Comparison of ENCODE assay signal across 8 cellular contexts in the genomic region with DNA sequence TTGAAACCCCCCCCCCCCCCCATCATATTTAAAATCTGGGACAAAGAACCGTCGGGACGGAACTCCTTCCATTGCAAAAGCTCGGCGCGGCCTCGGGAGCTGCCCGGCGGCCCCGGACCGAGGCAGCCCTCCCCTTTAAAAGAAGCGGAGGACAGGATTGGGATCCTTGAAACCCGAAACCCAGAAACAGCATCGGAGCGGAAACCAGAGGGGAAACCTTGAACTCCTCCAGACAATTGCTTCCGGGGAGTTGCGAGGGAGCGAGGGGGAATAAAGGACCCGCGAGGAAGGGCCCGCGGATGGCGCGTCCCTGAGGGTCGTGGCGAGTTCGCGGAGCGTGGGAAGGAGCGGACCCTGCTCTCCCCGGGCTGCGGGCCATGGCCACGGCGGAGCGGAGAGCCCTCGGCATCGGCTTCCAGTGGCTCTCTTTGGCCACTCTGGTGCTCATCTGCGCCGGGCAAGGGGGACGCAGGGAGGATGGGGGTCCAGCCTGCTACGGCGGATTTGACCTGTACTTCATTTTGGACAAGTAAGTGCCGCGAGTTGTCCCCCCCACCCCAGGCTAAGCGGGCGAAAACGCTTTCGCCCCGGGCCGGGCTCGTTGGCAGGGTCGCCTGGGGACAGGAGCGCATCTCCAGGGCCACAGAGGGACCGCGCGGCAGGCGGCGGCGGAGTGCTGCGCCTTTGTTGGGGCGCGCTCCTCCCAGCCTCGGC. TPM values are rescaled to one million over a fixed set of nuclear protein-coding genes. Genes with fewer than 3 reads are reported as not detected.
DNase-seq lines count a peak whose midpoint lies in the region; ATAC-seq and TF ChIP-seq lines count a peak whose summit lies in the region.

Gene ANTXR1 (plus strand): TSS at position 57 of the 714 bp plus-strand sequence. CDS start 321 bp downstream, at position 378.

- CTCF ChIA-PET in PC-3 (lab: Charles Lee): interaction anchor here (0.6 to 0.7 kb wide), 5 partner anchors 9 to 172 kb away, joined by 3 to 9 read pairs (median 6); no protein-coding TSS in a partner anchor

- H3K9ac ChIP-seq in BLaER1 (peak within 1 kb of the TSS; percentile 53; the same call in 1 of the 2 replicates), PC-3 (ENCODE audit: low read length) (peak within 1 kb of the TSS; percentile 86), iPS-18a (ENCODE audit: low read length) (peak within 1 kb of the TSS; percentile 78)

- H3K36me3 ChIP-seq in BLaER1 (no peaks in the 10 kb centered on the region), PC-3 (ENCODE audit: low read depth, low read length) (no peaks in the 10 kb centered on the region), brain microvascular endothelial cell (replicated peaks) (no peaks in the 10 kb centered on the region), iPS-18a (ENCODE audit: control insufficient read depth, low read depth, low read length) (no peaks in the 10 kb centered on the region)

- H2AFZ ChIP-seq in PC-3 (ENCODE audit: low read length): peak within 1 kb of the TSS; percentile 89

- in situ Hi-C loops in brain microvascular endothelial cell (cut with HindIII; ENCODE audit: low pct_ligation_motif_present, low sequenced_read_pairs): loop anchor here (25.0 kb wide), 1 partner anchor 274 kb away; no protein-coding TSS in a partner anchor

- no peak for TF ChIP-seq CTCF in HL-60 (IDR thresholded peaks at IDR 0.05; ENCODE audit: insufficient read depth, low read length)
- 0 out of 2 replicates have a peak, but pooled peaks have one; percentile 5 for TF ChIP-seq CTCF in PC-3 (conservative IDR thresholded peaks at IDR 0.05; ENCODE audit: low read depth, low read length)
- no peak for TF ChIP-seq CTCF in brain microvascular endothelial cell (IDR thresholded peaks at IDR 0.05; ENCODE audit: low read depth, low read length, missing control alignments)

- no peak for DNase-seq in HL-60 (ENCODE audit: low read depth in 1 of 2, low spot score in 1 of 2)
- DNase-seq in PC-3: peak; percentile 80
- DNase-seq in brain microvascular endothelial cell: peak; percentile 64
- peak; percentile 74 for DNase-seq in sciatic nerve (ENCODE audit: low spot score)
- DNase-seq in NK-92 (lab: John Stamatoyannopoulos, UW; ENCODE audit: unreplicated experiment): no peak

- intact Hi-C loops in PC-3 (cut with micrococcal nuclease) (loop anchor here (1.0 to 10.0 kb wide), 3 partner anchors 70 to 294 kb away; no protein-coding TSS in a partner anchor), sciatic nerve (cut with DNase I) (no loop called here)

- BruUV-seq in PC-3 (replicated peaks; lab: Mats Ljungman, UMichigan): TSS peak; percentile 50

- H3K4me1 ChIP-seq in BLaER1: peaks cover 13% of the 10 kb centered on the region
- H3K4me1 ChIP-seq in PC-3 (ENCODE audit: insufficient read depth, low read length): peaks cover 8% of the 10 kb centered on the region; the same call in 1 of the 2 replicates
- peaks cover 7% of the 10 kb centered on the region for H3K4me1 ChIP-seq in iPS-18a (ENCODE audit: control insufficient read depth, low read depth, low read length)

- peak; percentile 83 for ATAC-seq in PC-3
- ATAC-seq in sciatic nerve: peak; percentile 84
- no peak for ATAC-seq in HG02623 (IDR thresholded peaks at IDR 0.05; ENCODE audit: unreplicated experiment)

- H3K79me2 ChIP-seq in PC-3 (ENCODE audit: low read length): peaks cover 50% of the 10 kb centered on the region

- H3K4me2 ChIP-seq in BLaER1 (peak within 1 kb of the TSS; percentile 97), PC-3 (ENCODE audit: low read length) (peak within 1 kb of the TSS; percentile 88)

- H4K20me1 ChIP-seq in BLaER1 (peaks cover 11% of the 10 kb centered on the region; the same call in 1 of the 2 replicates), PC-3 (ENCODE audit: low read length) (no peaks in the 10 kb centered on the region)

- H3K27ac ChIP-seq in BLaER1: no peak within 1 kb of the TSS
- H3K27ac ChIP-seq in HL-60 (replicated peaks): no peak within 1 kb of the TSS
- H3K27ac ChIP-seq in PC-3 (ENCODE audit: low read length): peak within 1 kb of the TSS; percentile 11
- peak within 1 kb of the TSS; percentile 57 for H3K27ac ChIP-seq in brain microvascular endothelial cell
- H3K27ac ChIP-seq in iPS-18a (ENCODE audit: low read length): peak within 1 kb of the TSS; percentile 30

- POLR2A ChIA-PET in PC-3 (lab: Charles Lee; ENCODE audit: unreplicated experiment): interaction anchor here (0.7 kb wide), 1 partner anchor 439 kb away, joined by 3 read pairs; no protein-coding TSS in a partner anchor

- H3K27me3 ChIP-seq in BLaER1 (peaks cover 28% of the 10 kb centered on the region), HL-60 (ENCODE audit: insufficient read depth, poor library complexity, severe bottlenecking) (peaks cover 33% of the 10 kb centered on the region), PC-3 (ENCODE audit: low read length) (no peaks in the 10 kb centered on the region), brain microvascular endothelial cell (replicated peaks) (no peaks in the 10 kb centered on the region), iPS-18a (ENCODE audit: control insufficient read depth, insufficient read depth, low read length) (peaks cover 23% of the 10 kb centered on the region)

- H3K9me3 ChIP-seq in BLaER1: no peaks in the 10 kb centered on the region
- no peaks in the 10 kb centered on the region for H3K9me3 ChIP-seq in PC-3 (ENCODE audit: low read length)
- H3K9me3 ChIP-seq in iPS-18a (ENCODE audit: control insufficient read depth, low read depth, low read length): no peaks in the 10 kb centered on the region

- no peaks in the 10 kb centered on the region for H3K9me2 ChIP-seq in PC-3 (replicated peaks; ENCODE audit: low read length)

- H3F3A ChIP-seq in PC-3 (ENCODE audit: low read length, unreplicated experiment): no peaks in the 10 kb centered on the region

- H3K4me3 ChIP-seq in BLaER1: peak within 1 kb of the TSS; percentile 78
- peak within 1 kb of the TSS; percentile 72 for H3K4me3 ChIP-seq in HL-60 (replicated peaks; ENCODE audit: insufficient read depth, low read length)
- peak within 1 kb of the TSS; percentile 89 for H3K4me3 ChIP-seq in PC-3 (ENCODE audit: low read length)
- H3K4me3 ChIP-seq in brain microvascular endothelial cell (ENCODE audit: low read depth, low read length): peak within 1 kb of the TSS; percentile 92
- H3K4me3 ChIP-seq in iPS-18a (ENCODE audit: low read length): peak within 1 kb of the TSS; percentile 92

RNA-seq across cellular contexts. Expression of gene ANTXR1, which starts in this region (rescaled TPM):
- total RNA-seq in PC-3 (2014; rRNA removed): 31.1 and 31.2 TPM in 2 replicates
- 89.9 TPM for total RNA-seq in sciatic nerve

Comparison
In these comparisons a context has a peak if more than half of its experiments do, and no peak if none do; other contexts are left out.
1. H3K27ac ChIP-seq: peak in PC-3 (single experiment), brain microvascular endothelial cell (single experiment) and iPS-18a (single experiment); none in BLaER1 (single experiment) and HL-60 (single experiment).
2. DNase-seq: peak in PC-3 (single experiment), brain microvascular endothelial cell (single experiment) and sciatic nerve (single experiment); none in HL-60 (0 of 2) and NK-92 (single experiment).
3. Peak in every context shown above with its lines, with median percentiles within 50 percentile points of each other: H3K4me3 ChIP-seq and H3K9ac ChIP-seq.